16 cellular contexts compared by ENCODE assay signal in the genomic region with DNA sequence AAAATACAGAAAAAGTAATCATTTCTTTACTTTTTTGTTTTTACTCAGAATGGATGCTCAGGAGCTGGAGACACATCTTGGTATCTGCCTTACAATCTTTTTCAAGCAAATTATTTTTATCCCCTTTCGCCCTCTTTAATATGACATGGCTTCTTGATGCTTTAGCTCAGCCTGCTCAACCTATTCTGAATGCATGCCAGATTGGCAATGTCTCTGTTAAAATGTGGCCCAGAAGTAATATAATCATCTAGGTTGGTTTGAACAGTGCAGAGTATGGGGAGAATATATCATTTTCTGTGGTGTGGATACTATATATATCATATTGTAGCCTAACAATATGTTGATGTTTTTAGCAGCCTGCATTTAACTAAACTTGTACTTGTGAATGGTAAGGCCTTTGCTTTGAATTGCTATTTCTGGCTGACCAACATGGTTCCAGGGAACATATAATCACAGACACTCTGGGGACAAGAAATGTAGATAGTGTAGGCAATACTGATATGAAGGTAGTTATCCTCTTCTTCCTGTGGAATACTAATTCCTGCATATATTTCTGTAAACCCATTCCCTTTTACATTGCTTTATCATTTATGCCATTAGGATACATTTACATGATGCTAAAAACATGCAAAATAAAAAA.
A peak's percentile ranks its signal among the peaks of the same experiment; 100 is the strongest.
DNase-seq lines count a peak whose midpoint lies in the region; ATAC-seq and TF ChIP-seq lines count a peak whose summit lies in the region.
"Had no signal": no experiment of that assay in that cellular context is flagged by ENCODE, and none has a peak within 500 bp of the region (broad histone marks: within the 10 kb centered on the region; RNA-seq: fewer than 3 reads in every experiment).

No MANE protein-coding gene starts in this region.

- peaks cover 0 to 24% (median 0%) of the 10 kb centered on the region in 9 donors for H3K36me3 ChIP-seq in heart right ventricle

- DNase-seq in Right ventricle myocardium superior, result no peak
- DNase-seq in heart right ventricle, result no peak
- peak; percentile 12 for DNase-seq in NCI-H446 treated with DMSO at 0.1 percent for 48 hours (lab: John Stamatoyannopoulos, UW)
- DNase-seq in caudate nucleus (lab: John Stamatoyannopoulos, UW), result peak in 1 of 61 donors; percentile 47
- no peak for DNase-seq in NCI-H748 treated with DMSO at 0.1 percent for 48 hours (lab: John Stamatoyannopoulos, UW)
- DNase-seq in NCI-H2171 treated with DMSO at 0.1 percent for 48 hours (lab: John Stamatoyannopoulos, UW), result no peak
- DNase-seq: ACHN; CD4-positive, CD25-positive, alpha-beta regulatory T cell; DMS 273 treated with DMSO at 0.1 percent for 48 hours; H7 had no signal

- WGBS in heart right ventricle, 2 donors, result 90 to 91% methylated on average over 1 of the region's 1 CpG

- no peak overlapping the region for H3K4me3 Mint-ChIP-seq in nephron
- H3K4me3 Mint-ChIP-seq: CD4-positive, CD25-positive, alpha-beta regulatory T cell; GM23338; IgD-negative memory B cell had no signal

- H3K36me3 Mint-ChIP-seq in nephron (ENCODE audit: low read depth), result peaks cover 12% of the 10 kb centered on the region

- H3K4me3 ChIP-seq in heart right ventricle, result no peak overlapping the region
- H3K4me3 ChIP-seq: BLaER1 treated with 17β-estradiol and CSF1 and Interleukin-3, amounts not matched to agents 10 nM and 100 nM; GM12878; GM23338 had no signal

- ATAC-seq in Right ventricle myocardium superior (ENCODE audit: poor library complexity) (peak; percentile 27), heart right ventricle (no peak), HG03175 (IDR thresholded peaks at IDR 0.05; ENCODE audit: unreplicated experiment) (no peak)
- ATAC-seq: GM12878, GM23338 had no signal

- H3K27ac ChIP-seq in heart right ventricle, result no peak overlapping the region
- peak overlapping the region; percentile 18 for H3K27ac ChIP-seq in caudate nucleus (ENCODE audit: low read depth, low read length)
- H3K27ac ChIP-seq: BLaER1 treated with 17β-estradiol and CSF1 and Interleukin-3, amounts not matched to agents 10 nM and 100 nM had no signal

- H3K27ac Mint-ChIP-seq in nephron, result peak overlapping the region; percentile 35 to 74 (median 50)
- H3K27ac Mint-ChIP-seq: GM23338 had no signal

- no peaks in the 10 kb centered on the region for H3K27me3 Mint-ChIP-seq in nephron (ENCODE audit: low read depth)
- H3K27me3 Mint-ChIP-seq: CD4-positive, CD25-positive, alpha-beta regulatory T cell; IgD-negative memory B cell had no signal

- peaks cover 26% of the 10 kb centered on the region for H3K4me1 Mint-ChIP-seq in nephron

- intact Hi-C loops in Right ventricle myocardium superior (cut with DNase I) (no loop called here), heart right ventricle (cut with DNase I) (no loop called here)

- H3K9me3 Mint-ChIP-seq in nephron, result no peaks in the 10 kb centered on the region
- H3K9me3 Mint-ChIP-seq: CD4-positive, CD25-positive, alpha-beta regulatory T cell; GM23338; IgD-negative memory B cell had no signal

- no peaks in the 10 kb centered on the region for H3K9me3 ChIP-seq in heart right ventricle
- H3K9me3 ChIP-seq: BLaER1 treated with 17β-estradiol and CSF1 and Interleukin-3, amounts not matched to agents 10 nM and 100 nM had no signal

- H3K4me1 ChIP-seq in heart right ventricle, result peaks cover 0 to 28% (median 9%) of the 10 kb centered on the region in 9 donors

- no peak for TF ChIP-seq CTCF in heart right ventricle (IDR thresholded peaks at IDR 0.05)
- TF ChIP-seq CTCF in nephron (IDR thresholded peaks at IDR 0.05; ENCODE audit: unreplicated experiment in 3 of 3), result no peak

- no peaks in the 10 kb centered on the region for H3K27me3 ChIP-seq in heart right ventricle
- H3K27me3 ChIP-seq: BLaER1 treated with 17β-estradiol and CSF1 and Interleukin-3, amounts not matched to agents 10 nM and 100 nM had no signal
